ENCODE assay signal across 9 cellular contexts in the genomic region with DNA sequence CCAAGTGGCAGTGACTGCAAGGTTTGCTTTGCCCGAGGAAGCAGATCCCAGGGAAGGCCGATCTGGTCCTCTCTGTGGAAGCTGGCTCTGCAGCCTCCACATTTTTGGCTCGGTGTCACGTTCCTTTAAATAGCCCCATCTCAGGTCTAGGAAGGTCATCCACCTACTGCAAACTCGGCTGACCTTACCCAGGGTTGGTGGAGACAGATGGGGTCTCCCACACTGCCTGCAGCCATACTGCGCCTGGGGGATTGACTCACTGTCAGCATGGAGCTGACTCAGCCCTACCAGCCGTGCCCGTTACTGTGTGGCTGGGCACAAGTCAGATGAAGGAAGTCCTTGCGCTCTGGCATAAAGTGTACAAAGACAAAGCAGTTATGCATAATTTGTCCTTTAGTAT. TPM values are rescaled to one million over a fixed set of nuclear protein-coding genes. Genes with fewer than 3 reads are reported as not detected.
DNase-seq lines count a peak whose midpoint lies in the region; ATAC-seq lines count a peak whose summit lies in the region.
"Had no signal": no experiment of that assay in that cellular context is flagged by ENCODE, and none has a peak within 500 bp of the region (broad histone marks: within the 10 kb centered on the region; RNA-seq: fewer than 3 reads in every experiment).

No MANE protein-coding gene starts in this region.

- peak overlapping the region; percentile 42 for H3K27ac ChIP-seq in substantia nigra (ENCODE audit: low read depth, low read length, poor library complexity, severe bottlenecking)
- H3K27ac ChIP-seq: suprapubic skin had no signal

- ATAC-seq in HG03571 (IDR thresholded peaks at IDR 0.05; ENCODE audit: unreplicated experiment) (no peak), HG02588 (IDR thresholded peaks at IDR 0.05; ENCODE audit: unreplicated experiment) (no peak)

- DNase-seq in NCI-H1436 (lab: John Stamatoyannopoulos, UW) = peak; percentile 35
- no peak for DNase-seq in NCI-H1436 treated with DMSO at 0.1 percent for 48 hours (lab: John Stamatoyannopoulos, UW)
- peak; percentile 79 for DNase-seq in astrocyte of the hippocampus (ENCODE audit: low read depth, low spot score)
- DNase-seq in hippocampal formation (lab: John Stamatoyannopoulos, UW) = peak; percentile 17
- peak in 37 of 49 donors; percentile 14 to 82 (median 44) for DNase-seq in substantia nigra (lab: John Stamatoyannopoulos, UW)
- DNase-seq in ureter (ENCODE audit: low spot score) = no peak

RNA-seq across cellular contexts. Expression of gene CDPF1, which starts 16.9 kb away (rescaled TPM):
- 9.8 TPM for total RNA-seq in ureter

RNA-seq across cellular contexts. Expression of gene PKDREJ, which starts 29.9 kb away (rescaled TPM):
- 0.13 TPM for total RNA-seq in ureter

RNA-seq across cellular contexts. Expression of gene TTC38, which starts 34.6 kb away (rescaled TPM):
- 30.9 TPM for total RNA-seq in ureter

Comparison
In these comparisons a context has a peak if more than half of its experiments do, and no peak if none do; other contexts are left out.
1. DNase-seq: peak in NCI-H1436 (single experiment), astrocyte of the hippocampus (single experiment), hippocampal formation (2 of 2) and substantia nigra (37 of 49); none in NCI-H1436 treated with DMSO at 0.1 percent for 48 hours (single experiment) and ureter (single experiment).